ENCODE assay signal across 24 cellular contexts in the genomic region with DNA sequence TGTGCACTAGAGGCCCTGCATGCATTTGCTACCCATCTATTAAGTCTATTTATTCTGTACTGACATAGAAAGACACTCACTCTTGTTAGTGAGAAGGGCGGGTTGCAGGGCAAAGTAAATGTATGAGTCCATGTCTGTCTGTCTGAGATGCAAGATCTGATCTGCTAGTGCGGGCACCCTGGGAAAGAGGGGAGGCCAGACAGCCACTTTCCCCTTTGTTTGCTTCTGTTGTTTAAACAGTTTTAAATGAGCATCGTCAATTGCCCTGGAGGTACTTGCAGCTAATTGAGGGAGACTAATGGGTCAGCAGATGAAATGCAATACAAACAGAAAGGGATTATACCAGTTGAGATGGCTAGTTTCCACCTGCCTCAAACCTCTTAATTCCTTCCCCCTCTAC. TPM values are rescaled to one million over a fixed set of nuclear protein-coding genes. Genes with fewer than 3 reads are reported as not detected.
DNase-seq lines count a peak whose midpoint lies in the region; ATAC-seq and TF ChIP-seq lines count a peak whose summit lies in the region.
"Had no signal": no experiment of that assay in that cellular context is flagged by ENCODE, and none has a peak within 500 bp of the region (broad histone marks: within the 10 kb centered on the region; RNA-seq: fewer than 3 reads in every experiment).

No MANE protein-coding gene starts in this region.

- H3K9me3 ChIP-seq in neural progenitor cell (ENCODE audit: low read depth) = no peaks in the 10 kb centered on the region
- H3K9me3 ChIP-seq in CD8-positive, alpha-beta T cell (ENCODE audit: low read length) = no peaks in the 10 kb centered on the region
- H3K9me3 ChIP-seq: breast epithelium, uterus had no signal

- H4K20me1 ChIP-seq in neural progenitor cell (ENCODE audit: low read depth) = no peaks in the 10 kb centered on the region

- H3K36me3 Mint-ChIP-seq in neural progenitor cell = no peaks in the 10 kb centered on the region
- H3K36me3 Mint-ChIP-seq in CD8-positive, alpha-beta T cell = no peaks in the 10 kb centered on the region
- H3K36me3 Mint-ChIP-seq: activated naive CD8-positive, alpha-beta T cell treated with anti-CD3 and anti-CD28 coated beads, Interleukin-2, amount 10 ng/mL, durations not matched to agents 7 days and 5 days; natural killer cell had no signal

- no peaks in the 10 kb centered on the region for H3F3A ChIP-seq in neural progenitor cell (ENCODE audit: low read depth)

- intact Hi-C loops in CD8-positive, alpha-beta T cell (cut with DNase I, micrococcal nuclease) = no loop called here

- TF ChIP-seq CTCF in LNCaP clone FGC (IDR thresholded peaks at IDR 0.05; ENCODE audit: control insufficient read depth, extremely low read depth, insufficient read depth) (no peak), neural progenitor cell (IDR thresholded peaks at IDR 0.05) (no peak), omental fat pad (IDR thresholded peaks at IDR 0.05) (no peak)
- TF ChIP-seq CTCF in CD8-positive, alpha-beta T cell (IDR thresholded peaks at IDR 0.05) = no peak

- POLR2A ChIA-PET in CD8-positive, alpha-beta T cell (lab: Charles Lee) = no interaction called here

- DNase-seq in LNCaP clone FGC (ENCODE audit: low read depth) (peak; percentile 69), NCI-H2029 treated with DMSO at 0.1 percent for 48 hours (lab: John Stamatoyannopoulos, UW) (peak; percentile 91), NCI-H526 (lab: John Stamatoyannopoulos, UW) (peak; percentile 25 to 31), neural progenitor cell (ENCODE audit: low spot score) (peak; percentile 13), omental fat pad (ENCODE audit: low spot score) (no peak), UCSD-AML1 (lab: John Stamatoyannopoulos, UW; ENCODE audit: unreplicated experiment) (no peak)
- no peak for DNase-seq in CD8-positive, alpha-beta T cell
- DNase-seq: activated CD4-positive, alpha-beta T cell treated with anti-CD3 and anti-CD28 coated beads for 1 hour; activated naive CD8-positive, alpha-beta T cell treated with anti-CD3 and anti-CD28 coated beads, Interleukin-2, amount 10 ng/mL, durations not matched to agents 7 days and 5 days; dermis blood vessel endothelial cell; foreskin fibroblast; GF-D8; hypothalamus; KG1; mesendoderm; natural killer cell; posterior cingulate gyrus; stimulated activated CD4-positive, alpha-beta T cell treated with anti-CD3 and anti-CD28 coated beads, Interleukin-4, amount 100 ng/mL, for 1 hour; uterus had no signal

- H3K4me1 ChIP-seq in neural progenitor cell = peaks cover 4% of the 10 kb centered on the region
- no peaks in the 10 kb centered on the region for H3K4me1 ChIP-seq in CD8-positive, alpha-beta T cell (ENCODE audit: insufficient read depth, low read length)
- H3K4me1 ChIP-seq: breast epithelium, uterus had no signal

- H3K27me3 Mint-ChIP-seq in neural progenitor cell (ENCODE audit: insufficient read depth, low read depth) = peaks cover 5% of the 10 kb centered on the region
- H3K27me3 Mint-ChIP-seq in CD8-positive, alpha-beta T cell (ENCODE audit: low read depth) = peaks cover 25% of the 10 kb centered on the region

- no peak overlapping the region for H2AFZ ChIP-seq in neural progenitor cell (replicated peaks)

- H3K27ac Mint-ChIP-seq in neural progenitor cell = no peak overlapping the region
- H3K27ac Mint-ChIP-seq in CD8-positive, alpha-beta T cell = no peak overlapping the region
- H3K27ac Mint-ChIP-seq: activated naive CD8-positive, alpha-beta T cell treated with anti-CD3 and anti-CD28 coated beads, Interleukin-2, amount 10 ng/mL, durations not matched to agents 7 days and 5 days; activated T-helper 17 cell treated with anti-CD3 and anti-CD28 coated beads, Interleukin-2, amount 50 U/mL, for 72 hours; natural killer cell had no signal

- no peak overlapping the region for H3K4me2 ChIP-seq in neural progenitor cell

- no peaks in the 10 kb centered on the region for H3K4me1 Mint-ChIP-seq in neural progenitor cell
- no peaks in the 10 kb centered on the region for H3K4me1 Mint-ChIP-seq in CD8-positive, alpha-beta T cell (ENCODE audit: low read depth)
- H3K4me1 Mint-ChIP-seq: activated naive CD8-positive, alpha-beta T cell treated with anti-CD3 and anti-CD28 coated beads, Interleukin-2, amount 10 ng/mL, durations not matched to agents 7 days and 5 days; activated T-helper 17 cell treated with anti-CD3 and anti-CD28 coated beads, Interleukin-2, amount 50 U/mL, for 72 hours; natural killer cell had no signal

- no peak overlapping the region for H3K4me3 Mint-ChIP-seq in neural progenitor cell
- H3K4me3 Mint-ChIP-seq in CD8-positive, alpha-beta T cell = no peak overlapping the region
- H3K4me3 Mint-ChIP-seq: activated naive CD8-positive, alpha-beta T cell treated with anti-CD3 and anti-CD28 coated beads, Interleukin-2, amount 10 ng/mL, durations not matched to agents 7 days and 5 days; activated T-helper 17 cell treated with anti-CD3 and anti-CD28 coated beads, Interleukin-2, amount 50 U/mL, for 72 hours; natural killer cell had no signal

- H3K27ac ChIP-seq in neural progenitor cell = no peak overlapping the region
- H3K27ac ChIP-seq in CD8-positive, alpha-beta T cell (ENCODE audit: low read depth, low read length) = no peak overlapping the region
- H3K27ac ChIP-seq: breast epithelium, uterus had no signal

- CTCF ChIA-PET in CD8-positive, alpha-beta T cell (lab: Charles Lee) = no interaction called here

- H3K27me3 ChIP-seq in neural progenitor cell = no peaks in the 10 kb centered on the region
- no peaks in the 10 kb centered on the region for H3K27me3 ChIP-seq in CD8-positive, alpha-beta T cell (ENCODE audit: insufficient read depth, low read length)
- H3K27me3 ChIP-seq: breast epithelium, uterus had no signal

- no peak overlapping the region for H3K9ac ChIP-seq in neural progenitor cell

- no peaks in the 10 kb centered on the region for H3K79me2 ChIP-seq in neural progenitor cell (ENCODE audit: low read depth)

- no peaks in the 10 kb centered on the region for H3K9me3 Mint-ChIP-seq in neural progenitor cell
- H3K9me3 Mint-ChIP-seq in CD8-positive, alpha-beta T cell = no peaks in the 10 kb centered on the region
- H3K9me3 Mint-ChIP-seq: activated naive CD8-positive, alpha-beta T cell treated with anti-CD3 and anti-CD28 coated beads, Interleukin-2, amount 10 ng/mL, durations not matched to agents 7 days and 5 days; activated T-helper 17 cell treated with anti-CD3 and anti-CD28 coated beads, Interleukin-2, amount 50 U/mL, for 72 hours; natural killer cell had no signal

- H3K36me3 ChIP-seq in neural progenitor cell = no peaks in the 10 kb centered on the region
- H3K36me3 ChIP-seq in CD8-positive, alpha-beta T cell (ENCODE audit: insufficient read depth, low read length) = no peaks in the 10 kb centered on the region
- H3K36me3 ChIP-seq: breast epithelium, uterus had no signal

- no peak overlapping the region for H3K4me3 ChIP-seq in LNCaP clone FGC (ENCODE audit: low read depth, low read length)
- no peak overlapping the region for H3K4me3 ChIP-seq in neural progenitor cell
- H3K4me3 ChIP-seq in CD8-positive, alpha-beta T cell (ENCODE audit: low read depth, low read length) = no peak overlapping the region
- H3K4me3 ChIP-seq: breast epithelium, GM12878, uterus had no signal

- ATAC-seq in CD8-positive, alpha-beta T cell = no peak
- no peak for ATAC-seq in omental fat pad (ENCODE audit: low FRiP score)
- ATAC-seq: activated T-helper 17 cell treated with anti-CD3 and anti-CD28 coated beads, Interleukin-2, amount 50 U/mL, for 72 hours; GM12878; natural killer cell had no signal

RNA-seq across cellular contexts. Expression of a gene that starts 24.9 kb away (rescaled TPM):
- total RNA-seq in neural progenitor cell (ENCODE audit: low replicate concordance) (not detected in 2 replicates), omental fat pad (not detected)
- total RNA-seq in CD8-positive, alpha-beta T cell = not detected
- total RNA-seq: activated naive CD8-positive, alpha-beta T cell treated with anti-CD3 and anti-CD28 coated beads, Interleukin-2, amount 10 ng/mL, durations not matched to agents 7 days and 5 days; activated T-helper 17 cell treated with anti-CD3 and anti-CD28 coated beads, Interleukin-2, amount 50 U/mL, for 72 hours; kidney epithelial cell; natural killer cell; skeletal muscle tissue had no signal

RNA-seq across cellular contexts. Expression of a gene that starts 58.2 kb away (rescaled TPM):
- total RNA-seq in neural progenitor cell (ENCODE audit: low replicate concordance) = 7.8 and 9.0 TPM in 2 replicates
- 1 to 10 TPM; 1.6 to 1.8 TPM for total RNA-seq in CD8-positive, alpha-beta T cell
- total RNA-seq in omental fat pad = 10 to 100 TPM; 12.7 to 17.5 (median 15.9) TPM

Comparison
In these comparisons a context has a peak if more than half of its experiments do, and no peak if none do; other contexts are left out.
1. DNase-seq: peak in LNCaP clone FGC (single experiment), NCI-H2029 treated with DMSO at 0.1 percent for 48 hours (single experiment), NCI-H526 (2 of 2) and neural progenitor cell (single experiment); none in CD8-positive, alpha-beta T cell (0 of 7), omental fat pad (single experiment) and UCSD-AML1 (single experiment).